10 cellular contexts compared by ENCODE assay signal in the genomic region with DNA sequence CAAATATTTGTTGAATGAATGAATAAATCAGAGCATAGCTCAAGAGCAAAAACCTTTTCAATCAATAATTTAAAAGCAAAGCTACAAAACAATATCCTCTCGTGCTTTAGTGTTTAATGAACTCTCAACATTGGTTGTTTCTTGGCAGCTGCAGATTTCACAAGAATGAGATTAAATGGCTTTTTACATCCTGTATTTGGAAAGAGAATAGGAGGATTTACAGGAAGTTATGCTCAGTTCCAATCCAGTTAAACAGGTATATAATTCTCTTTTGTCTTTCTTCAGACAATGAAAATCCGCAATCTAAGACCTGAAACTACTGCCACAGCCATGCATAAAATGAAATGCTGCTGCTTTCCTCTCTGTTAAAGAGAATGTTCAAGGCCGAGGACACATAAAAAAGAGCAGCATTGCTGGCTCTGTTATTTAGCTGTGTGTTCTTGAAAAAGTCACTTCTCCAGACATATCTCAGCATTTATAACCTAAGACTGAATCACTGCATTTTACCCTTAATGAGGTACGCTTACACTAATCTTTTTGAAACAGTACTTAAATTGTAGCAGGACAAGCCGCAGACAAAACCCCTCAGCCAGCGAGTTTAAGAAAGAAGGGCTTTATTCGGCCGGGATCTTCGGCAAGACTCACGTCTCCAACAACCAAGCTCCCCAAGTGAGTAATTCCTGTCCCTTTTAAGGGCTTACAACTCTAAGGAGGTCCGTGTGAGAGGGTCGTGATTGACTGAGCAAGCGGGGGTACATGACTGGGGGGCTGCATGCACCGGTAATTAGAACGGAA. TPM values are rescaled to one million over a fixed set of nuclear protein-coding genes. Genes with fewer than 3 reads are reported as not detected.
DNase-seq lines count a peak whose midpoint lies in the region; ATAC-seq and TF ChIP-seq lines count a peak whose summit lies in the region.
"Had no signal": no experiment of that assay in that cellular context is flagged by ENCODE, and none has a peak within 500 bp of the region (broad histone marks: within the 10 kb centered on the region; RNA-seq: fewer than 3 reads in every experiment).

No MANE protein-coding gene starts in this region.

- H3K4me1 ChIP-seq in Panc1 (ENCODE audit: control insufficient read depth, insufficient read depth, low read length) = peaks cover 19% of the 10 kb centered on the region
- H3K4me1 ChIP-seq in hepatocyte (ENCODE audit: insufficient read depth) = peaks cover 40% of the 10 kb centered on the region
- peaks cover 3 to 12% (median 6%) of the 10 kb centered on the region in 4 donors for H3K4me1 ChIP-seq in Peyer's patch
- peaks cover 19% of the 10 kb centered on the region for H3K4me1 ChIP-seq in lower lobe of right lung

- WGBS in hepatocyte (ENCODE audit: low lambda C conversion rate, missing lambda C conversion rate) = 24% methylated on average over 15 of the region's 15 CpGs

- POLR2A ChIA-PET in CD4-positive, alpha-beta T cell (lab: Charles Lee) = no interaction called here
- POLR2A ChIA-PET in Panc1 (lab: Charles Lee) = no interaction called here

- intact Hi-C loops in CD4-positive, alpha-beta T cell (cut with DNase I, micrococcal nuclease) = loop anchor here (5.0 to 10.0 kb wide), 4 partner anchors 111 to 844 kb away; a partner anchor contains a TSS
- intact Hi-C loops in Panc1 (cut with micrococcal nuclease; ENCODE audit: unreplicated experiment) = loop anchor here (10.0 kb wide), 1 partner anchor 166 kb away; a partner anchor contains a TSS
- intact Hi-C loops in lower lobe of right lung (cut with DNase I) = no loop called here

- peak overlapping the region; percentile 29 for H2AFZ ChIP-seq in hepatocyte

- peaks cover 5% of the 10 kb centered on the region; the same call in 1 of the 2 replicates for H3K36me3 ChIP-seq in Panc1 (ENCODE audit: control insufficient read depth, insufficient read depth, low read length)
- no peaks in the 10 kb centered on the region for H3K36me3 ChIP-seq in hepatocyte (replicated peaks; ENCODE audit: insufficient read depth, low read depth)
- no peaks in the 10 kb centered on the region for H3K36me3 ChIP-seq in Peyer's patch
- H3K36me3 ChIP-seq in lower lobe of right lung = no peaks in the 10 kb centered on the region

- DNase-seq in CD4-positive, alpha-beta T cell = no peak
- DNase-seq in LNCaP clone FGC (ENCODE audit: low read depth) (peak; percentile 58), Panc1 (ENCODE audit: low read depth, low spot score) (no peak), hepatocyte (ENCODE audit: low spot score) (peak; percentile 11), Peyer's patch (no peak), lower lobe of right lung (no peak)
- DNase-seq: activated naive CD4-positive, alpha-beta T cell treated with anti-CD3 and anti-CD28 coated beads for 36 hours; stimulated activated naive CD8-positive, alpha-beta T cell treated with anti-CD3 and anti-CD28 coated beads, Interleukin-15, Interleukin-2, amounts not matched to agents 100 U/mL and 50 U/mL, for 24 hours had no signal

- H3K79me2 ChIP-seq in hepatocyte = peaks cover 33% of the 10 kb centered on the region

- H3K4me3 Mint-ChIP-seq in CD4-positive, alpha-beta T cell = peak overlapping the region; percentile 12
- H3K4me3 Mint-ChIP-seq: activated naive CD4-positive, alpha-beta T cell treated with anti-CD3 and anti-CD28 coated beads for 36 hours had no signal

- peaks cover 15% of the 10 kb centered on the region for H3K36me3 Mint-ChIP-seq in CD4-positive, alpha-beta T cell (ENCODE audit: low read depth)

- H3K27ac ChIP-seq in CD4-positive, alpha-beta T cell (ENCODE audit: low read depth, low read length) = no peak overlapping the region
- peak overlapping the region; percentile 48 for H3K27ac ChIP-seq in Panc1 (ENCODE audit: low read length)
- peak overlapping the region; percentile 90 for H3K27ac ChIP-seq in hepatocyte
- no peak overlapping the region for H3K27ac ChIP-seq in Peyer's patch
- no peak overlapping the region for H3K27ac ChIP-seq in lower lobe of right lung

- H3K9me3 ChIP-seq in CD4-positive, alpha-beta T cell (ENCODE audit: control insufficient read depth, low read length) = no peaks in the 10 kb centered on the region
- H3K9me3 ChIP-seq in Panc1 (ENCODE audit: control insufficient read depth, insufficient read depth, low read depth, low read length) = no peaks in the 10 kb centered on the region
- H3K9me3 ChIP-seq in hepatocyte (ENCODE audit: low read depth) = no peaks in the 10 kb centered on the region
- no peaks in the 10 kb centered on the region for H3K9me3 ChIP-seq in Peyer's patch
- H3K9me3 ChIP-seq in lower lobe of right lung = no peaks in the 10 kb centered on the region

- ATAC-seq in CD4-positive, alpha-beta T cell (ENCODE audit: poor library complexity) = no peak
- no peak for ATAC-seq in Panc1
- ATAC-seq in lower lobe of right lung = no peak
- ATAC-seq in GM18502 (IDR thresholded peaks at IDR 0.05; ENCODE audit: poor library complexity, unreplicated experiment) = no peak
- no peak for ATAC-seq in HG03460 (IDR thresholded peaks at IDR 0.05; ENCODE audit: unreplicated experiment)
- ATAC-seq: stimulated activated naive CD8-positive, alpha-beta T cell treated with anti-CD3 and anti-CD28 coated beads, Interleukin-15, Interleukin-2, amounts not matched to agents 100 U/mL and 50 U/mL, for 24 hours had no signal

- H3K27me3 ChIP-seq in CD4-positive, alpha-beta T cell (ENCODE audit: control insufficient read depth, insufficient read depth, low read length) = no peaks in the 10 kb centered on the region
- H3K27me3 ChIP-seq in Panc1 (ENCODE audit: control insufficient read depth, insufficient read depth, low read length) (no peaks in the 10 kb centered on the region), hepatocyte (no peaks in the 10 kb centered on the region), Peyer's patch (no peaks in the 10 kb centered on the region), lower lobe of right lung (ENCODE audit: low read depth) (no peaks in the 10 kb centered on the region)

- TF ChIP-seq CTCF in CD4-positive, alpha-beta T cell (IDR thresholded peaks at IDR 0.05) = no peak
- no peak for TF ChIP-seq CTCF in LNCaP clone FGC (IDR thresholded peaks at IDR 0.05; ENCODE audit: control insufficient read depth, extremely low read depth, insufficient read depth)
- no peak for TF ChIP-seq CTCF in Panc1 (IDR thresholded peaks at IDR 0.05)
- TF ChIP-seq CTCF in hepatocyte (IDR thresholded peaks at IDR 0.05; ENCODE audit: poor library complexity) = no peak
- no peak for TF ChIP-seq CTCF in Peyer's patch (IDR thresholded peaks at IDR 0.05)
- no peak for TF ChIP-seq CTCF in lower lobe of right lung (IDR thresholded peaks at IDR 0.05)

- H3K9me3 Mint-ChIP-seq in CD4-positive, alpha-beta T cell = no peaks in the 10 kb centered on the region

- no peaks in the 10 kb centered on the region for H3K9me2 ChIP-seq in hepatocyte (replicated peaks; ENCODE audit: insufficient read depth)

- no TSS peak for BruUV-seq in Panc1 (replicated peaks; lab: Mats Ljungman, UMichigan)

- peak overlapping the region; percentile 5 for H3K27ac Mint-ChIP-seq in CD4-positive, alpha-beta T cell
- H3K27ac Mint-ChIP-seq: activated naive CD4-positive, alpha-beta T cell treated with anti-CD3 and anti-CD28 coated beads for 36 hours had no signal

- peak overlapping the region; percentile 91 for H3K4me2 ChIP-seq in hepatocyte

- H4K20me1 ChIP-seq in hepatocyte (ENCODE audit: insufficient read depth, poor library complexity, severe bottlenecking) = no peaks in the 10 kb centered on the region

- no peak for TF ChIP-seq POLR2A in Peyer's patch (IDR thresholded peaks at IDR 0.05)

- H3K4me1 Mint-ChIP-seq in CD4-positive, alpha-beta T cell (ENCODE audit: low read depth) = peaks cover 26% of the 10 kb centered on the region

- CTCF ChIA-PET in CD4-positive, alpha-beta T cell (lab: Charles Lee) = no interaction called here
- CTCF ChIA-PET in Panc1 (lab: Charles Lee) = no interaction called here

- H3K27me3 Mint-ChIP-seq in CD4-positive, alpha-beta T cell = peaks cover 8% of the 10 kb centered on the region

- in situ Hi-C loops in Panc1 (cut with HindIII; ENCODE audit: low pct_unique_long_range_greater_than_20kb, low sequenced_read_pairs) = no loop called here

- H3K4me3 ChIP-seq in LNCaP clone FGC (ENCODE audit: low read depth, low read length) = peak overlapping the region; percentile 19
- H3K4me3 ChIP-seq in Panc1 (ENCODE audit: low read depth in 2 of 2, low read length in 2 of 2) = no peak overlapping the region
- peak overlapping the region; percentile 4 for H3K4me3 ChIP-seq in hepatocyte
- no peak overlapping the region for H3K4me3 ChIP-seq in Peyer's patch
- no peak overlapping the region for H3K4me3 ChIP-seq in lower lobe of right lung

RNA-seq across cellular contexts. Expression of a gene that starts 3.6 kb away (rescaled TPM):
- not detected for total RNA-seq in CD4-positive, alpha-beta T cell
- total RNA-seq in Panc1 (2021; ENCODE audit: unreplicated experiment) (6.5 TPM), hepatocyte (1.2 and 13.1 TPM in 2 replicates), Peyer's patch (not detected), lower lobe of right lung (1.3 TPM)
- 5.1 TPM for polyA plus RNA-seq in Panc1 (2012; ENCODE audit: insufficient read length)
- 6.5 and 6.8 TPM in 2 replicates for polyA plus RNA-seq in hepatocyte

RNA-seq across cellular contexts. Expression of a gene that starts 3.9 kb away (rescaled TPM):
- total RNA-seq in CD4-positive, alpha-beta T cell = 1 to 10 TPM; 4.1 to 5.8 TPM
- total RNA-seq in Panc1 (2021; ENCODE audit: unreplicated experiment) = 27.3 TPM
- 18.1 TPM for polyA plus RNA-seq in Panc1 (2012; ENCODE audit: insufficient read length)
- total RNA-seq in hepatocyte = 14.0 and 16.0 TPM in 2 replicates
- 14.3 and 15.7 TPM in 2 replicates for polyA plus RNA-seq in hepatocyte
- total RNA-seq in Peyer's patch = 1 to 10 TPM; 3.3 to 6.8 (median 5.5) TPM
- total RNA-seq in lower lobe of right lung = 9.5 TPM

RNA-seq across cellular contexts. Expression of a gene that starts 32.0 kb away (rescaled TPM):
- 10 to 100 TPM; 14.4 to 14.6 TPM for total RNA-seq in CD4-positive, alpha-beta T cell
- total RNA-seq in Panc1 (2021; ENCODE audit: unreplicated experiment) (159 TPM), hepatocyte (155 and 181 TPM in 2 replicates), Peyer's patch (10 to 100 TPM; 30.5 to 62.5 (median 60.4) TPM), lower lobe of right lung (81.9 TPM)
- polyA plus RNA-seq in Panc1 (2012; ENCODE audit: insufficient read length) = 134 TPM
- polyA plus RNA-seq in hepatocyte = 170 and 176 TPM in 2 replicates

RNA-seq across cellular contexts. Expression of a gene that starts 56.8 kb away (rescaled TPM):
- total RNA-seq in CD4-positive, alpha-beta T cell = 10 to 100 TPM; 41.8 to 44.1 TPM
- 180 TPM for total RNA-seq in Panc1 (2021; ENCODE audit: unreplicated experiment)
- 103 TPM for polyA plus RNA-seq in Panc1 (2012; ENCODE audit: insufficient read length)
- 63.9 and 69.4 TPM in 2 replicates for total RNA-seq in hepatocyte
- polyA plus RNA-seq in hepatocyte = 108 and 126 TPM in 2 replicates
- total RNA-seq in Peyer's patch = 10 to 100 TPM; 37.1 to 86.7 (median 44.0) TPM
- 61.0 TPM for total RNA-seq in lower lobe of right lung

Comparison
In these comparisons a context has a peak if more than half of its experiments do, and no peak if none do; other contexts are left out.
1. DNase-seq: peak in LNCaP clone FGC (single experiment) and hepatocyte (single experiment); none in CD4-positive, alpha-beta T cell (0 of 10), Panc1 (single experiment), Peyer's patch (0 of 3) and lower lobe of right lung (single experiment).
2. H3K27ac ChIP-seq: peak in Panc1 (single experiment) and hepatocyte (single experiment); none in CD4-positive, alpha-beta T cell (single experiment), Peyer's patch (0 of 4) and lower lobe of right lung (single experiment).
3. H3K4me3 ChIP-seq: peak in LNCaP clone FGC (single experiment) and hepatocyte (single experiment); none in Panc1 (0 of 2), Peyer's patch (0 of 4) and lower lobe of right lung (single experiment).